21 cellular contexts compared by ENCODE assay signal in the genomic region with DNA sequence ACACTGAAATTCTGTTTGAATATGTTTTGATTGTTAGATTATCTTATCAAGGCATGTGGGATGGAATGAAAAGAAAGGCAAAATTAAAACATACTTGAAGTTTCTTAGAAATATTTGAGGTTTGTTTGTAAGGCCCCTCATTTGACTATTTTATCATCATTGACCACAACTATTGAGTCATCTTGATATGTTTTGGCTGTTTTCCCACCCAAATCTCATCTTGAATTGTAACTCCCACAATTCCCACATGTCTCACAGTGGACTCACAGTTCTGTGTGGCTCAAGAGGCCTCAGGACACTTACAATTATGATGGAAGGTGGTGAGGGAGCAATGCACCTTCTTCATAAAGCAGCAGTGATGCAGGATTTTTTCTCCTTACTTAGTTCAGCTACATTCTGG.
A peak's percentile ranks its signal among the peaks of the same experiment; 100 is the strongest.
DNase-seq lines count a peak whose midpoint lies in the region; ATAC-seq and TF ChIP-seq lines count a peak whose summit lies in the region.
"Had no signal": no experiment of that assay in that cellular context is flagged by ENCODE, and none has a peak within 500 bp of the region (broad histone marks: within the 10 kb centered on the region; RNA-seq: fewer than 3 reads in every experiment).

No MANE protein-coding gene starts in this region.

- peaks cover 16 to 21% of the 10 kb centered on the region in 2 donors for H3K9me3 ChIP-seq in breast epithelium

- BruUV-seq in MCF 10A (replicated peaks; lab: Mats Ljungman, UMichigan) = no TSS peak

- TF ChIP-seq CTCF in MCF 10A (IDR thresholded peaks at IDR 0.05; ENCODE audit: unreplicated experiment) = no peak
- no peak for TF ChIP-seq CTCF in breast epithelium (IDR thresholded peaks at IDR 0.05)
- no peak for TF ChIP-seq CTCF in astrocyte of the spinal cord (IDR thresholded peaks at IDR 0.05; ENCODE audit: low read depth, low read length)
- TF ChIP-seq CTCF in foreskin keratinocyte (conservative IDR thresholded peaks at IDR 0.05) = no peak

- TF ChIP-seq POLR2A in breast epithelium (IDR thresholded peaks at IDR 0.05) = no peak

- H3K27me3 ChIP-seq in breast epithelium = no peaks in the 10 kb centered on the region
- H3K27me3 ChIP-seq in foreskin keratinocyte = no peaks in the 10 kb centered on the region
- H3K27me3 ChIP-seq: hepatocyte, tibial artery had no signal

- no peaks in the 10 kb centered on the region for H3K36me3 Mint-ChIP-seq in MCF 10A (ENCODE audit: insufficient read depth, unreplicated experiment)
- H3K36me3 Mint-ChIP-seq in stimulated activated memory B cell treated with anti-CD40 and anti-IgM and Interleukin-4, amounts not matched to agents 10 μg/mL and 1 μg/mL and 100 μg/mL, for 72 hours = no peaks in the 10 kb centered on the region

- peaks cover 14% of the 10 kb centered on the region for H3K9me3 Mint-ChIP-seq in MCF 10A (ENCODE audit: unreplicated experiment)
- H3K9me3 Mint-ChIP-seq in stimulated activated memory B cell treated with anti-CD40 and anti-IgM and Interleukin-4, amounts not matched to agents 10 μg/mL and 1 μg/mL and 100 μg/mL, for 72 hours = peaks cover 14% of the 10 kb centered on the region

- POLR2A ChIA-PET in MCF 10A (lab: Yijun Ruan, JAX) = no interaction called here

- H3K27ac Mint-ChIP-seq in MCF 10A (ENCODE audit: low read depth, unreplicated experiment) = peak overlapping the region; percentile 59
- no peak overlapping the region for H3K27ac Mint-ChIP-seq in stimulated activated memory B cell treated with anti-CD40 and anti-IgM and Interleukin-4, amounts not matched to agents 10 μg/mL and 1 μg/mL and 100 μg/mL, for 72 hours
- H3K27ac Mint-ChIP-seq: activated CD4-positive, alpha-beta T cell treated with anti-CD3 and anti-CD28 coated beads, Interleukin-2, amount 10 ng/mL, durations not matched to agents 7 days and 5 days had no signal

- no peaks in the 10 kb centered on the region for H3K36me3 ChIP-seq in breast epithelium
- H3K36me3 ChIP-seq: tibial artery had no signal

- peak; percentile 6 for DNase-seq in MCF 10A (ENCODE audit: unreplicated experiment)
- DNase-seq in breast epithelium (ENCODE audit: low spot score in 2 of 2) = no peak
- peak; percentile 89 for DNase-seq in astrocyte of the spinal cord (ENCODE audit: low read depth, low spot score)
- peak; percentile 47 to 77 for DNase-seq in foreskin keratinocyte
- no peak for DNase-seq in activated naive CD4-positive, alpha-beta T cell treated with Interleukin-2 at 50 U/mL for 16 hours
- DNase-seq in substantia nigra (lab: John Stamatoyannopoulos, UW) = no peak
- DNase-seq: activated CD4-positive, alpha-beta T cell treated with anti-CD3 and anti-CD28 coated beads, Interleukin-2, amount 10 ng/mL, durations not matched to agents 7 days and 5 days; activated naive CD4-positive, alpha-beta T cell treated with anti-CD3 and anti-CD28 coated beads, Interleukin-2, amount 50 U/mL, for 16 hours; activated T-cell treated with anti-CD3 and anti-CD28 coated beads, Interleukin-2, amount 50 U/mL, for 1 hour; KG1; left cardiac atrium; NCI-H1417; NCI-H82; tibial artery had no signal

- no peaks in the 10 kb centered on the region for H3K4me1 Mint-ChIP-seq in MCF 10A (ENCODE audit: insufficient read depth, unreplicated experiment)
- no peaks in the 10 kb centered on the region for H3K4me1 Mint-ChIP-seq in stimulated activated memory B cell treated with anti-CD40 and anti-IgM and Interleukin-4, amounts not matched to agents 10 μg/mL and 1 μg/mL and 100 μg/mL, for 72 hours
- H3K4me1 Mint-ChIP-seq: activated CD4-positive, alpha-beta T cell treated with anti-CD3 and anti-CD28 coated beads, Interleukin-2, amount 10 ng/mL, durations not matched to agents 7 days and 5 days had no signal

- no peak overlapping the region for H3K27ac ChIP-seq in breast epithelium
- H3K27ac ChIP-seq in foreskin keratinocyte = no peak overlapping the region
- no peak overlapping the region for H3K27ac ChIP-seq in substantia nigra (ENCODE audit: low read depth, low read length, poor library complexity, severe bottlenecking)
- H3K27ac ChIP-seq: 22Rv1, epithelial cell of prostate, hepatocyte, tibial artery had no signal

- H3K4me3 ChIP-seq in breast epithelium = no peak overlapping the region
- H3K4me3 ChIP-seq in astrocyte of the spinal cord (ENCODE audit: low read depth, low read length) = no peak overlapping the region
- H3K4me3 ChIP-seq: GM12878, hepatocyte, tibial artery had no signal

- H3K4me3 Mint-ChIP-seq in MCF 10A (ENCODE audit: unreplicated experiment) = no peak overlapping the region
- no peak overlapping the region for H3K4me3 Mint-ChIP-seq in stimulated activated memory B cell treated with anti-CD40 and anti-IgM and Interleukin-4, amounts not matched to agents 10 μg/mL and 1 μg/mL and 100 μg/mL, for 72 hours
- H3K4me3 Mint-ChIP-seq: activated CD4-positive, alpha-beta T cell treated with anti-CD3 and anti-CD28 coated beads, Interleukin-2, amount 10 ng/mL, durations not matched to agents 7 days and 5 days had no signal

- H3K4me1 ChIP-seq in breast epithelium (no peaks in the 10 kb centered on the region), foreskin keratinocyte (no peaks in the 10 kb centered on the region)
- H3K4me1 ChIP-seq: tibial artery had no signal

- intact Hi-C loops in MCF 10A (cut with micrococcal nuclease) (no loop called here), breast epithelium (cut with DNase I; ENCODE audit: low total_unique reads) (no loop called here)

- ATAC-seq in foreskin keratinocyte (peak; percentile 63), HG03097 (IDR thresholded peaks at IDR 0.05; ENCODE audit: low FRiP score, unreplicated experiment) (no peak)
- no peak for ATAC-seq in stimulated activated memory B cell treated with anti-CD40 and anti-IgM and Interleukin-4, amounts not matched to agents 10 μg/mL and 1 μg/mL and 100 μg/mL, for 72 hours
- ATAC-seq: GM12878, Panc1 had no signal

- in situ Hi-C loops in astrocyte of the spinal cord (cut with HindIII; ENCODE audit: low sequenced_read_pairs) = no loop called here

- no peaks in the 10 kb centered on the region for H3K27me3 Mint-ChIP-seq in MCF 10A (ENCODE audit: insufficient read depth, unreplicated experiment)
- no peaks in the 10 kb centered on the region for H3K27me3 Mint-ChIP-seq in stimulated activated memory B cell treated with anti-CD40 and anti-IgM and Interleukin-4, amounts not matched to agents 10 μg/mL and 1 μg/mL and 100 μg/mL, for 72 hours
- H3K27me3 Mint-ChIP-seq: activated CD4-positive, alpha-beta T cell treated with anti-CD3 and anti-CD28 coated beads, Interleukin-2, amount 10 ng/mL, durations not matched to agents 7 days and 5 days had no signal

- CTCF ChIA-PET in MCF 10A (lab: Yijun Ruan, JAX) = no interaction called here

Comparison
In these comparisons a context has a peak if more than half of its experiments do, and no peak if none do; other contexts are left out.
1. DNase-seq: peak in MCF 10A (single experiment), astrocyte of the spinal cord (single experiment) and foreskin keratinocyte (2 of 2); none in breast epithelium (0 of 2), activated naive CD4-positive, alpha-beta T cell treated with Interleukin-2 at 50 U/mL for 16 hours (single experiment) and substantia nigra (0 of 49).